Comparison of ENCODE assay signal across 1 cellular context in the genomic region with DNA sequence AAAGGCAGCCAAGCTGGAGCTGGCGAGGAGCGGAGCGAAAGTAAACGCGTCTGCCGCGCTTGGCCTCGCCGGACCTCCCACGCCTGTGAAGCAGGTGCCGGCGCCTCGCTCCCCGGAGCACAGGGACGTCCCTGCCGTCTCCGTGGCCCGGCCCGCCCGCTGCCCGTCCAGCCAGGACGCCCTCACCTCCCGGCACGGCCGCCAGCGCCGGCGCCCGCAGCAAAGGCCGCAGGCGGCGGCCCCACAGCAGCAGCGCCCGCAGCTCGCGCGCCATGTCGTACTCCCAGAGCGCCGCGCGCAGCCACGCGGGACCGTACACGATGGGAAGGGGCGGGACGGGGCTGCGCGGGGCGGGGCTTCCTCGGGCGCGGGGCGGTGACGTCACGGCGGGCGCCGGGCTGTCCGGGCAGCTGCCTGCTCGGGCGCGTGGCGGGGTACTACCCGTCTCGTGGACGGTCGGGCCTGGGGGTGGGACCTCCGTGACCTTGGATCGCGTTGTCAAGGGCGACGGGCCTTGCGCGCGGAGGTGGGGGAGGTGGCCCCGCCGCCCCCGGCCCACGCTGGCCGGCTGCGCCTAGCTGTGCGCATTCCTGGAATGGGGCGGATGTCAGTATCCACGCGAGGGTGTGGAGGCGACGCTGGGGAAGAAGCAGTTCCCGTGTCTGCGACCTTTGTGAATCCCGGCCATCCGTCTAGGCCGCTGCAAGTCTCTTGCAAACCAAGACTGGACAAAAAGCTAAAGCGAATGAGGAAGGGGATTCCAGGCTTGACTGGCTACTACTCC.
TF ChIP-seq lines count a peak whose summit lies in the region.

A gene (minus strand): TSS at position 290 of the 784 bp plus-strand sequence. CDS start 16 bp downstream, at position 274.

TF ChIP-seq in K562, 482 proteins besides CTCF, POLR2A, EP300 and RAD21 (continued from another document and continues in another):
- TF ChIP-seq, protein P1, sequence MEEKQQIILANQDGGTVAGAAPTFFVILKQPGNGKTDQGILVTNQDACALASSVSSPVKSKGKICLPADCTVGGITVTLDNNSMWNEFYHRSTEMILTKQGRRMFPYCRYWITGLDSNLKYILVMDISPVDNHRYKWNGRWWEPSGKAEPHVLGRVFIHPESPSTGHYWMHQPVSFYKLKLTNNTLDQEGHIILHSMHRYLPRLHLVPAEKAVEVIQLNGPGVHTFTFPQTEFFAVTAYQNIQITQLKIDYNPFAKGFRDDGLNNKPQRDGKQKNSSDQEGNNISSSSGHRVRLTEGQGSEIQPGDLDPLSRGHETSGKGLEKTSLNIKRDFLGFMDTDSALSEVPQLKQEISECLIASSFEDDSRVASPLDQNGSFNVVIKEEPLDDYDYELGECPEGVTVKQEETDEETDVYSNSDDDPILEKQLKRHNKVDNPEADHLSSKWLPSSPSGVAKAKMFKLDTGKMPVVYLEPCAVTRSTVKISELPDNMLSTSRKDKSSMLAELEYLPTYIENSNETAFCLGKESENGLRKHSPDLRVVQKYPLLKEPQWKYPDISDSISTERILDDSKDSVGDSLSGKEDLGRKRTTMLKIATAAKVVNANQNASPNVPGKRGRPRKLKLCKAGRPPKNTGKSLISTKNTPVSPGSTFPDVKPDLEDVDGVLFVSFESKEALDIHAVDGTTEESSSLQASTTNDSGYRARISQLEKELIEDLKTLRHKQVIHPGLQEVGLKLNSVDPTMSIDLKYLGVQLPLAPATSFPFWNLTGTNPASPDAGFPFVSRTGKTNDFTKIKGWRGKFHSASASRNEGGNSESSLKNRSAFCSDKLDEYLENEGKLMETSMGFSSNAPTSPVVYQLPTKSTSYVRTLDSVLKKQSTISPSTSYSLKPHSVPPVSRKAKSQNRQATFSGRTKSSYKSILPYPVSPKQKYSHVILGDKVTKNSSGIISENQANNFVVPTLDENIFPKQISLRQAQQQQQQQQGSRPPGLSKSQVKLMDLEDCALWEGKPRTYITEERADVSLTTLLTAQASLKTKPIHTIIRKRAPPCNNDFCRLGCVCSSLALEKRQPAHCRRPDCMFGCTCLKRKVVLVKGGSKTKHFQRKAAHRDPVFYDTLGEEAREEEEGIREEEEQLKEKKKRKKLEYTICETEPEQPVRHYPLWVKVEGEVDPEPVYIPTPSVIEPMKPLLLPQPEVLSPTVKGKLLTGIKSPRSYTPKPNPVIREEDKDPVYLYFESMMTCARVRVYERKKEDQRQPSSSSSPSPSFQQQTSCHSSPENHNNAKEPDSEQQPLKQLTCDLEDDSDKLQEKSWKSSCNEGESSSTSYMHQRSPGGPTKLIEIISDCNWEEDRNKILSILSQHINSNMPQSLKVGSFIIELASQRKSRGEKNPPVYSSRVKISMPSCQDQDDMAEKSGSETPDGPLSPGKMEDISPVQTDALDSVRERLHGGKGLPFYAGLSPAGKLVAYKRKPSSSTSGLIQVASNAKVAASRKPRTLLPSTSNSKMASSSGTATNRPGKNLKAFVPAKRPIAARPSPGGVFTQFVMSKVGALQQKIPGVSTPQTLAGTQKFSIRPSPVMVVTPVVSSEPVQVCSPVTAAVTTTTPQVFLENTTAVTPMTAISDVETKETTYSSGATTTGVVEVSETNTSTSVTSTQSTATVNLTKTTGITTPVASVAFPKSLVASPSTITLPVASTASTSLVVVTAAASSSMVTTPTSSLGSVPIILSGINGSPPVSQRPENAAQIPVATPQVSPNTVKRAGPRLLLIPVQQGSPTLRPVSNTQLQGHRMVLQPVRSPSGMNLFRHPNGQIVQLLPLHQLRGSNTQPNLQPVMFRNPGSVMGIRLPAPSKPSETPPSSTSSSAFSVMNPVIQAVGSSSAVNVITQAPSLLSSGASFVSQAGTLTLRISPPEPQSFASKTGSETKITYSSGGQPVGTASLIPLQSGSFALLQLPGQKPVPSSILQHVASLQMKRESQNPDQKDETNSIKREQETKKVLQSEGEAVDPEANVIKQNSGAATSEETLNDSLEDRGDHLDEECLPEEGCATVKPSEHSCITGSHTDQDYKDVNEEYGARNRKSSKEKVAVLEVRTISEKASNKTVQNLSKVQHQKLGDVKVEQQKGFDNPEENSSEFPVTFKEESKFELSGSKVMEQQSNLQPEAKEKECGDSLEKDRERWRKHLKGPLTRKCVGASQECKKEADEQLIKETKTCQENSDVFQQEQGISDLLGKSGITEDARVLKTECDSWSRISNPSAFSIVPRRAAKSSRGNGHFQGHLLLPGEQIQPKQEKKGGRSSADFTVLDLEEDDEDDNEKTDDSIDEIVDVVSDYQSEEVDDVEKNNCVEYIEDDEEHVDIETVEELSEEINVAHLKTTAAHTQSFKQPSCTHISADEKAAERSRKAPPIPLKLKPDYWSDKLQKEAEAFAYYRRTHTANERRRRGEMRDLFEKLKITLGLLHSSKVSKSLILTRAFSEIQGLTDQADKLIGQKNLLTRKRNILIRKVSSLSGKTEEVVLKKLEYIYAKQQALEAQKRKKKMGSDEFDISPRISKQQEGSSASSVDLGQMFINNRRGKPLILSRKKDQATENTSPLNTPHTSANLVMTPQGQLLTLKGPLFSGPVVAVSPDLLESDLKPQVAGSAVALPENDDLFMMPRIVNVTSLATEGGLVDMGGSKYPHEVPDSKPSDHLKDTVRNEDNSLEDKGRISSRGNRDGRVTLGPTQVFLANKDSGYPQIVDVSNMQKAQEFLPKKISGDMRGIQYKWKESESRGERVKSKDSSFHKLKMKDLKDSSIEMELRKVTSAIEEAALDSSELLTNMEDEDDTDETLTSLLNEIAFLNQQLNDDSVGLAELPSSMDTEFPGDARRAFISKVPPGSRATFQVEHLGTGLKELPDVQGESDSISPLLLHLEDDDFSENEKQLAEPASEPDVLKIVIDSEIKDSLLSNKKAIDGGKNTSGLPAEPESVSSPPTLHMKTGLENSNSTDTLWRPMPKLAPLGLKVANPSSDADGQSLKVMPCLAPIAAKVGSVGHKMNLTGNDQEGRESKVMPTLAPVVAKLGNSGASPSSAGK (IDR thresholded peaks at IDR 0.05): peak; percentile 91
- TF ChIP-seq BRD4 (IDR thresholded peaks at IDR 0.05): 0 out of 2 replicates have a peak, but pooled peaks have one; percentile 31
- TF ChIP-seq ZKSCAN1 (IDR thresholded peaks at IDR 0.05; ENCODE audit: low read depth, low read length): no peak
- TF ChIP-seq GABPB2 (CRISPR knock-in tag; conservative IDR thresholded peaks at IDR 0.05): no peak
- TF ChIP-seq NFIX (CRISPR knock-in tag; IDR thresholded peaks at IDR 0.05; ENCODE audit: low read depth): no peak
- TF ChIP-seq SETDB1 (IDR thresholded peaks at IDR 0.05; ENCODE audit: low read length): no peak
- peak; percentile 90 for TF ChIP-seq ZFX (CRISPR knock-in tag; IDR thresholded peaks at IDR 0.05)
- TF ChIP-seq, protein P2, sequence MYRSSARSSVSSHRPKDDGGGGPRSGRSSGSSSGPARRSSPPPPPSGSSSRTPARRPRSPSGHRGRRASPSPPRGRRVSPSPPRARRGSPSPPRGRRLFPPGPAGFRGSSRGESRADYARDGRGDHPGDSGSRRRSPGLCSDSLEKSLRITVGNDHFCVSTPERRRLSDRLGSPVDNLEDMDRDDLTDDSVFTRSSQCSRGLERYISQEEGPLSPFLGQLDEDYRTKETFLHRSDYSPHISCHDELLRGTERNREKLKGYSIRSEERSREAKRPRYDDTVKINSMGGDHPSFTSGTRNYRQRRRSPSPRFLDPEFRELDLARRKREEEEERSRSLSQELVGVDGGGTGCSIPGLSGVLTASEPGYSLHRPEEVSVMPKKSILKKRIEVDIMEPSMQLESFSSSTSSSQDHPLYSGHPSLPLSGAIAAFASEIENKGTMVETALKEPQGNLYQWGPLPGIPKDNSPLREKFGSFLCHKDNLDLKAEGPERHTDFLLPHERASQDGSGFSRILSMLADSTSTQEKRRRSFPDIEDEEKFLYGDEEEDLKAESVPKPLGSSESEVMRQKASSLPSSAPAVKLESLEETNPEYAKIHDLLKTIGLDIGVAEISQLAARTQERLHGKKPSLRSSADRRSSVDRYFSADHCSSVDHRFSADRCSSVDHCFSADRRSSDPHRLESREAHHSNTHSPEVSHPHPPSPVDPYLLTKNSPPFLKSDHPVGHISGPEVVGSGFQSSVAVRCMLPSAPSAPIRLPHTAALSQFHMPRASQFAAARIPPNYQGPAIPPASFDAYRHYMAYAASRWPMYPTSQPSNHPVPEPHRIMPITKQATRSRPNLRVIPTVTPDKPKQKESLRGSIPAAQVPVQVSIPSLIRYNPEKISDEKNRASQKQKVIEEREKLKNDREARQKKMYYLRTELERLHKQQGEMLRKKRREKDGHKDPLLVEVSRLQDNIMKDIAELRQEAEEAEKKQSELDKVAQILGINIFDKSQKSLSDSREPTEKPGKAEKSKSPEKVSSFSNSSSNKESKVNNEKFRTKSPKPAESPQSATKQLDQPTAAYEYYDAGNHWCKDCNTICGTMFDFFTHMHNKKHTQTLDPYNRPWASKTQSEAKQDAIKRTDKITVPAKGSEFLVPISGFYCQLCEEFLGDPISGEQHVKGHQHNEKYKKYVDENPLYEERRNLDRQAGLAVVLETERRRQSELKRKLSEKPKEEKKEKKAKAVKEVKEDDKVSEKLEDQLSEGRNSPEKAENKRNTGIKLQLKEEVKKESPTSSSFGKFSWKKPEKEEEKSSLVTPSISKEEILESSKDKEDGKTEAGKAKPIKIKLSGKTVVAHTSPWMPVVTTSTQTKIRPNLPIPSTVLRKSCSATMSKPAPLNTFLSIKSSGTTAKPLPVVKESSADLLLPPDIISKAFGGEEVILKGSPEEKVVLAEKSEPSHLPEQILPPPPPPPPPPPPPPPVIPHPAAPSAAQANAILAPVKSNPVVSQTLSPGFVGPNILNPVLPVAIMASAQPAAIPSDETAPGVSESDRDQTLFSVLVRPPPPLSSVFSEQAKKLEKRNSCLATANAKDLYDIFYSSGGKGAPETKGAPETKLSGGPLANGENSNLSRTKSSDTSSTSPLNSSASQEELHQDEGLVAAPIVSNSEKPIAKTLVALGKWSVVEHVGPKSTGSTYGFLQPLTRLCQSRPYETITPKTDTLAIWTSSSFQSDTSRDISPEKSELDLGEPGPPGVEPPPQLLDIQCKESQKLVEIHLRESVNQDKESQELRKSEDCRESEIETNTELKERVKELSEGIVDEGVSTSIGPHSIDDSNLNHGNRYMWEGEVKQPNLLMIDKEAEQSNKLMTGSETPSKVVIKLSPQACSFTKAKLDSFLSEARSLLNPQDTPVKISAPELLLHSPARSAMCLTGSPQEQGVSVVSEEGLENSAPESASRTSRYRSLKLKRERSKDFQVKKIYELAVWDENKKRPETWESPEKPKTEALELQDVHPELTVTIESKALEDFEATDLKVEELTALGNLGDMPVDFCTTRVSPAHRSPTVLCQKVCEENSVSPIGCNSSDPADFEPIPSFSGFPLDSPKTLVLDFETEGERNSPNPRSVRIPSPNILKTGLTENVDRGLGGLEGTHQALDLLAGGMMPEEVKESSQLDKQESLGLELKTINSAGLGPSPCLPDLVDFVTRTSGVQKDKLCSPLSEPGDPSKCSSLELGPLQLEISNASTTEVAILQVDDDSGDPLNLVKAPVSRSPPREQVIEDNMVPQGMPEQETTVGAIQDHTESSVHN (IDR thresholded peaks at IDR 0.05; ENCODE audit: borderline replicate concordance in 1 of 2, low read depth in 1 of 2): no peak
- no peak; the same call in 1 of the 2 replicates for TF ChIP-seq MXI1 (IDR thresholded peaks at IDR 0.05; ENCODE audit: low read depth, low read length)
- no peak for TF ChIP-seq ZNF212 (CRISPR knock-in tag; IDR thresholded peaks at IDR 0.05)
- no peak for TF ChIP-seq NFE2L1 (tag; IDR thresholded peaks at IDR 0.05; ENCODE audit: borderline replicate concordance, low read depth)
- peak; percentile 96 for TF ChIP-seq CREB1 (IDR thresholded peaks at IDR 0.05)
- TF ChIP-seq CREB1 (CRISPR knock-in tag; IDR thresholded peaks at IDR 0.05): peak; percentile 96
- peak; percentile 20; the same call in 1 of the 2 replicates for TF ChIP-seq KLF13 (tag; IDR thresholded peaks at IDR 0.05; ENCODE audit: borderline replicate concordance, low read depth)
- TF ChIP-seq KHSRP (IDR thresholded peaks at IDR 0.05): no peak
- TF ChIP-seq, protein P3, sequence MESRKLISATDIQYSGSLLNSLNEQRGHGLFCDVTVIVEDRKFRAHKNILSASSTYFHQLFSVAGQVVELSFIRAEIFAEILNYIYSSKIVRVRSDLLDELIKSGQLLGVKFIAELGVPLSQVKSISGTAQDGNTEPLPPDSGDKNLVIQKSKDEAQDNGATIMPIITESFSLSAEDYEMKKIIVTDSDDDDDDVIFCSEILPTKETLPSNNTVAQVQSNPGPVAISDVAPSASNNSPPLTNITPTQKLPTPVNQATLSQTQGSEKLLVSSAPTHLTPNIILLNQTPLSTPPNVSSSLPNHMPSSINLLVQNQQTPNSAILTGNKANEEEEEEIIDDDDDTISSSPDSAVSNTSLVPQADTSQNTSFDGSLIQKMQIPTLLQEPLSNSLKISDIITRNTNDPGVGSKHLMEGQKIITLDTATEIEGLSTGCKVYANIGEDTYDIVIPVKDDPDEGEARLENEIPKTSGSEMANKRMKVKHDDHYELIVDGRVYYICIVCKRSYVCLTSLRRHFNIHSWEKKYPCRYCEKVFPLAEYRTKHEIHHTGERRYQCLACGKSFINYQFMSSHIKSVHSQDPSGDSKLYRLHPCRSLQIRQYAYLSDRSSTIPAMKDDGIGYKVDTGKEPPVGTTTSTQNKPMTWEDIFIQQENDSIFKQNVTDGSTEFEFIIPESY (CRISPR knock-in tag; IDR thresholded peaks at IDR 0.05): peak; percentile 62; the same call in 1 of the 2 replicates
- TF ChIP-seq BMI1 (IDR thresholded peaks at IDR 0.05; ENCODE audit: low read length): no peak
- TF ChIP-seq MYBL2 (IDR thresholded peaks at IDR 0.05; ENCODE audit: low read depth): no peak
- TF ChIP-seq MYBL2 (CRISPR knock-in tag; IDR thresholded peaks at IDR 0.05; ENCODE audit: borderline replicate concordance): no peak
- no peak for TF ChIP-seq TAL1 (IDR thresholded peaks at IDR 0.05)
- TF ChIP-seq, protein P4, sequence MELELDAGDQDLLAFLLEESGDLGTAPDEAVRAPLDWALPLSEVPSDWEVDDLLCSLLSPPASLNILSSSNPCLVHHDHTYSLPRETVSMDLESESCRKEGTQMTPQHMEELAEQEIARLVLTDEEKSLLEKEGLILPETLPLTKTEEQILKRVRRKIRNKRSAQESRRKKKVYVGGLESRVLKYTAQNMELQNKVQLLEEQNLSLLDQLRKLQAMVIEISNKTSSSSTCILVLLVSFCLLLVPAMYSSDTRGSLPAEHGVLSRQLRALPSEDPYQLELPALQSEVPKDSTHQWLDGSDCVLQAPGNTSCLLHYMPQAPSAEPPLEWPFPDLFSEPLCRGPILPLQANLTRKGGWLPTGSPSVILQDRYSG (tag; conservative IDR thresholded peaks at IDR 0.05; ENCODE audit: low read depth): peak; percentile 42; the same call in 1 of the 2 replicates
- TF ChIP-seq MYC (IDR thresholded peaks at IDR 0.05; ENCODE audit: low read depth, low read length): peak; percentile 98
- TF ChIP-seq MYC (CRISPR knock-in tag; IDR thresholded peaks at IDR 0.05; ENCODE audit: borderline replicate concordance, low read depth): peak; percentile 7; the same call in 1 of the 2 replicates
- TF ChIP-seq, protein P5, sequence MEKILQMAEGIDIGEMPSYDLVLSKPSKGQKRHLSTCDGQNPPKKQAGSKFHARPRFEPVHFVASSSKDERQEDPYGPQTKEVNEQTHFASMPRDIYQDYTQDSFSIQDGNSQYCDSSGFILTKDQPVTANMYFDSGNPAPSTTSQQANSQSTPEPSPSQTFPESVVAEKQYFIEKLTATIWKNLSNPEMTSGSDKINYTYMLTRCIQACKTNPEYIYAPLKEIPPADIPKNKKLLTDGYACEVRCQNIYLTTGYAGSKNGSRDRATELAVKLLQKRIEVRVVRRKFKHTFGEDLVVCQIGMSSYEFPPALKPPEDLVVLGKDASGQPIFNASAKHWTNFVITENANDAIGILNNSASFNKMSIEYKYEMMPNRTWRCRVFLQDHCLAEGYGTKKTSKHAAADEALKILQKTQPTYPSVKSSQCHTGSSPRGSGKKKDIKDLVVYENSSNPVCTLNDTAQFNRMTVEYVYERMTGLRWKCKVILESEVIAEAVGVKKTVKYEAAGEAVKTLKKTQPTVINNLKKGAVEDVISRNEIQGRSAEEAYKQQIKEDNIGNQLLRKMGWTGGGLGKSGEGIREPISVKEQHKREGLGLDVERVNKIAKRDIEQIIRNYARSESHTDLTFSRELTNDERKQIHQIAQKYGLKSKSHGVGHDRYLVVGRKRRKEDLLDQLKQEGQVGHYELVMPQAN (IDR thresholded peaks at IDR 0.05; ENCODE audit: borderline replicate concordance): peak; percentile 84; the same call in 1 of the 2 replicates
- TF ChIP-seq ZNF232 (CRISPR knock-in tag; IDR thresholded peaks at IDR 0.05): peak; percentile 71; the same call in 1 of the 2 replicates
- no peak for TF ChIP-seq SMARCB1 (IDR thresholded peaks at IDR 0.05; ENCODE audit: insufficient read length, low read depth)
